ENCODE assay signal across 19 cellular contexts in genomic region chr2:132909427-132909826, GRCh38.
"Had no signal": no experiment of that assay in that cellular context is flagged by ENCODE, and none has a peak within 500 bp of the region (broad histone marks: within the 10 kb centered on the region; RNA-seq: fewer than 3 reads in every experiment).

No MANE protein-coding gene starts in this region.

- H3K4me3 ChIP-seq: left lung, psoas muscle, spleen, upper lobe of right lung had no signal

- DNase-seq: activated CD4-positive, alpha-beta T cell treated with anti-CD3 and anti-CD28 coated beads for 48 hours; activated CD8-positive, alpha-beta memory T cell treated with anti-CD3 and anti-CD28 coated beads, Interleukin-2, amount 50 U/mL, for 48 hours; activated CD8-positive, alpha-beta T cell treated with anti-CD3 and anti-CD28 coated beads, Interleukin-2, amount 10 ng/mL, durations not matched to agents 7 days and 5 days; activated naive CD4-positive, alpha-beta T cell treated with anti-CD3 and anti-CD28 coated beads for 36 hours; endodermal cell; foreskin melanocyte; head of caudate nucleus; left lung; nephron progenitor cell; psoas muscle; spleen; stimulated activated CD4-positive, alpha-beta T cell treated with anti-CD3 and anti-CD28 coated beads, Interleukin-1b, Interleukin-23, amount 100 ng/mL, for 48 hours; stimulated activated naive B cell treated with anti-CD40 and anti-IgM and Interleukin-4, amounts not matched to agents 10 μg/mL and 1 μg/mL and 100 μg/mL, for 72 hours; substantia nigra; T-cell; upper lobe of right lung had no signal

- H3K27me3 ChIP-seq: left lung, spleen, upper lobe of right lung had no signal

- H3K27ac ChIP-seq: left lung, psoas muscle, spleen, upper lobe of right lung had no signal

- H3K9me3 ChIP-seq: psoas muscle, upper lobe of right lung had no signal

- H3K36me3 ChIP-seq: left lung, spleen, upper lobe of right lung had no signal

- ATAC-seq: activated CD8-positive, alpha-beta T cell treated with anti-CD3 and anti-CD28 coated beads, Interleukin-2, amount 10 ng/mL, durations not matched to agents 7 days and 5 days; esophagus mucosa; left lung; psoas muscle; sciatic nerve; stimulated activated naive B cell treated with anti-CD40 and anti-IgM and Interleukin-4, amounts not matched to agents 10 μg/mL and 1 μg/mL and 100 μg/mL, for 72 hours; T-cell; upper lobe of right lung; WTC11 had no signal

- H3K4me1 ChIP-seq: left lung, psoas muscle, spleen, upper lobe of right lung had no signal
